In the genomic region with DNA sequence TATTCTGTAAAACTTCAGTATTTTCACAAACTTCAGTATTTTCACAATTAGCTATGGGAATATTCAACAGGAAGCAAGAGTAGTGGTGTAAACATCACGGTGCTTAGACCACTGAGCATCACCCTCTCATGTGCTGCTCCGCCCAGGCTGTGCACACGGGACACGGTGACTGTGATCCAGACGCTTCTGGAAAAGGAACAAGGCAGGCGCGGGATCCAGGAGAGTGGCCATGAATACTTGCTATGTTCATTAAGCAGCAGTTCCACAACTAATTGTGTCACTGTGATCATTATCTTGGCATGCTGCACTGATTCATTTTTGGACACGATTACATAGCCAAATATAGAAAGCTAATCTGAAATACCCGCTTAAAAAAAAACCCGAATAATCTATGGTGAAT, we compare ENCODE assay signal across 1 cellular context.
TF ChIP-seq lines count a peak whose summit lies in the region.

No MANE protein-coding gene starts in this region.

TF ChIP-seq in IMR-90, 13 proteins besides CTCF, POLR2A, EP300 and RAD21 (continued from another document):
- no peak for TF ChIP-seq MXI1 (IDR thresholded peaks at IDR 0.05; ENCODE audit: borderline replicate concordance, low read depth, low read length)
